ENCODE assay signal across 12 cellular contexts in genomic region chr7:157000741-157001653, GRCh38. TPM values are rescaled to one million over a fixed set of nuclear protein-coding genes. Genes with fewer than 3 reads are reported as not detected.
DNase-seq lines count a peak whose midpoint lies in the region; ATAC-seq, FAIRE-seq and TF ChIP-seq lines count a peak whose summit lies in the region.
"Had no signal": no experiment of that assay in that cellular context is flagged by ENCODE, and none has a peak within 500 bp of the region (broad histone marks: within the 10 kb centered on the region; RNA-seq: fewer than 3 reads in every experiment).

No MANE protein-coding gene starts in this region.

- in situ Hi-C loops in IMR-90 (cut with MboI; ENCODE audit: low sequenced_read_pairs), result no loop called here

- H3K9ac ChIP-seq in IMR-90 (ENCODE audit: low read depth, low read length), result no peak overlapping the region
- H3K9ac ChIP-seq in neural progenitor cell, result no peak overlapping the region

- no peak overlapping the region for H4K8ac ChIP-seq in IMR-90 (ENCODE audit: low read depth in 2 of 2, low read length in 2 of 2)

- no peaks in the 10 kb centered on the region for H3K9me1 ChIP-seq in IMR-90 (ENCODE audit: insufficient read depth, low read length)

- peaks cover 31% of the 10 kb centered on the region for H3K4me1 Mint-ChIP-seq in CD8-positive, alpha-beta T cell (ENCODE audit: low read depth)
- H3K4me1 Mint-ChIP-seq in chondrocyte (ENCODE audit: low read depth) (peaks cover 19% of the 10 kb centered on the region), neural progenitor cell (peaks cover 23% of the 10 kb centered on the region)

- H2AK9ac ChIP-seq in IMR-90 (replicated peaks; ENCODE audit: low read depth, low read length, poor library complexity), result no peak overlapping the region

- H4K91ac ChIP-seq in IMR-90 (ENCODE audit: insufficient read depth, low read depth, low read length), result no peak overlapping the region

- peak overlapping the region; percentile 85 for H3K4me3 Mint-ChIP-seq in CD8-positive, alpha-beta T cell
- peak overlapping the region; percentile 37 for H3K4me3 Mint-ChIP-seq in chondrocyte (ENCODE audit: unreplicated experiment)
- H3K4me3 Mint-ChIP-seq in neural progenitor cell, result peak overlapping the region; percentile 67

- POLR2A ChIA-PET in CD8-positive, alpha-beta T cell (lab: Charles Lee), result no interaction called here
- POLR2A ChIA-PET in IMR-90 (lab: Charles Lee; ENCODE audit: unreplicated experiment), result no interaction called here

- no peak for FAIRE-seq in GM12891 (lab: Jason Lieb, UNC)

- H3K4me1 ChIP-seq in CD8-positive, alpha-beta T cell (ENCODE audit: insufficient read depth, low read length), result peaks cover 21% of the 10 kb centered on the region
- no peaks in the 10 kb centered on the region for H3K4me1 ChIP-seq in IMR-90 (ENCODE audit: control insufficient read depth, insufficient read depth, low read length)
- H3K4me1 ChIP-seq in neural progenitor cell, result peaks cover 33% of the 10 kb centered on the region

- CTCF ChIA-PET in CD8-positive, alpha-beta T cell (lab: Charles Lee), result no interaction called here
- CTCF ChIA-PET in IMR-90 (lab: Yijun Ruan, JAX), result no interaction called here

- H2BK20ac ChIP-seq in IMR-90 (ENCODE audit: low read depth, low read length), result no peak overlapping the region

- no peak for DNase-seq in CD8-positive, alpha-beta T cell
- DNase-seq in IMR-90 (no peak), chondrocyte (ENCODE audit: low spot score) (no peak), neural progenitor cell (ENCODE audit: low spot score) (peak; percentile 38), CD1c-positive myeloid dendritic cell (ENCODE audit: extremely low spot score) (no peak), SK-N-DZ (ENCODE audit: low spot score) (no peak), GM12891 (ENCODE audit: insufficient read length, low spot score) (no peak), KG1 (lab: John Stamatoyannopoulos, UW) (no peak)
- DNase-seq: activated CD4-positive, CD25-positive, alpha-beta regulatory T cell; substantia nigra had no signal

- H3K79me1 ChIP-seq in IMR-90 (ENCODE audit: low read depth in 1 of 2, low read length in 2 of 2), result no peaks in the 10 kb centered on the region

- TF ChIP-seq POLR2A in IMR-90 (IDR thresholded peaks at IDR 0.05; ENCODE audit: low read depth, low read length) (no peak), GM12891 (IDR thresholded peaks at IDR 0.05; ENCODE audit: low read depth, low read length) (no peak)

- no peak overlapping the region for H3K27ac Mint-ChIP-seq in CD8-positive, alpha-beta T cell
- H3K27ac Mint-ChIP-seq in chondrocyte (ENCODE audit: unreplicated experiment), result no peak overlapping the region
- no peak overlapping the region for H3K27ac Mint-ChIP-seq in neural progenitor cell

- peaks cover 43% of the 10 kb centered on the region for H3F3A ChIP-seq in neural progenitor cell (ENCODE audit: low read depth)

- dilution Hi-C loops in IMR-90 (cut with HindIII; ENCODE audit: low sequenced_read_pairs, unreplicated experiment), result no loop called here

- H3K4me2 ChIP-seq in IMR-90 (ENCODE audit: low read depth, low read length) (0 out of 2 replicates have a peak overlapping the region, but pooled peaks have one; percentile 59), neural progenitor cell (peak overlapping the region; percentile 81)

- H3K36me3 ChIP-seq in CD8-positive, alpha-beta T cell (ENCODE audit: insufficient read depth, low read length), result no peaks in the 10 kb centered on the region
- no peaks in the 10 kb centered on the region for H3K36me3 ChIP-seq in IMR-90 (ENCODE audit: control insufficient read depth, insufficient read depth, low read length)
- no peaks in the 10 kb centered on the region for H3K36me3 ChIP-seq in neural progenitor cell
- H3K36me3 ChIP-seq: prostate gland had no signal

- peaks cover 70% of the 10 kb centered on the region for H3K27me3 Mint-ChIP-seq in CD8-positive, alpha-beta T cell (ENCODE audit: low read depth)
- peaks cover 71% of the 10 kb centered on the region for H3K27me3 Mint-ChIP-seq in chondrocyte (ENCODE audit: low read depth)
- peaks cover 81% of the 10 kb centered on the region for H3K27me3 Mint-ChIP-seq in neural progenitor cell (ENCODE audit: insufficient read depth, low read depth)

- no peak overlapping the region for H2BK120ac ChIP-seq in IMR-90 (ENCODE audit: low read depth, low read length)

- H3K79me2 ChIP-seq in neural progenitor cell (ENCODE audit: low read depth), result no peaks in the 10 kb centered on the region

- 0% methylated on average over 1 of the region's 25 CpGs; no CpG with 5 or more reads in 1 of the 2 experiments for WGBS in IMR-90 (ENCODE audit: extremely low coverage in 2 of 2, insufficient read length in 1 of 2), 2 experiments

- no peak overlapping the region for H2BK5ac ChIP-seq in IMR-90 (ENCODE audit: low read depth, low read length, poor library complexity, severe bottlenecking)

- no peak overlapping the region for H2AFZ ChIP-seq in IMR-90 (replicated peaks; ENCODE audit: low read length, poor library complexity)
- H2AFZ ChIP-seq in neural progenitor cell (replicated peaks), result no peak overlapping the region

- no peaks in the 10 kb centered on the region for H3K36me3 Mint-ChIP-seq in CD8-positive, alpha-beta T cell
- H3K36me3 Mint-ChIP-seq in chondrocyte (ENCODE audit: low read depth) (peaks cover 9% of the 10 kb centered on the region), neural progenitor cell (no peaks in the 10 kb centered on the region)

- no TSS peak for BruUV-seq in IMR-90 (replicated peaks; lab: Mats Ljungman, UMichigan)

- intact Hi-C loops in CD8-positive, alpha-beta T cell (cut with DNase I, micrococcal nuclease), result no loop called here
- intact Hi-C loops in IMR-90 (cut with micrococcal nuclease), result no loop called here

- H2AK5ac ChIP-seq in IMR-90 (ENCODE audit: low read depth, low read length), result no peak overlapping the region

- H3K23ac ChIP-seq in IMR-90 (ENCODE audit: low read depth, low read length), result no peak overlapping the region

- no peak overlapping the region for H2BK15ac ChIP-seq in IMR-90 (ENCODE audit: low read depth, low read length)

- no peak overlapping the region for H3K56ac ChIP-seq in IMR-90 (ENCODE audit: extremely low read depth, insufficient read depth, low read length)

- ATAC-seq in CD8-positive, alpha-beta T cell, result peak; percentile 23
- ATAC-seq in IMR-90 (ENCODE audit: low read depth), result no peak

- no peak overlapping the region for H4K5ac ChIP-seq in IMR-90 (ENCODE audit: low read depth, low read length)

- H3K27ac ChIP-seq in CD8-positive, alpha-beta T cell (ENCODE audit: low read depth, low read length), result no peak overlapping the region
- H3K27ac ChIP-seq in IMR-90 (ENCODE audit: insufficient read depth, low read length) (no peak overlapping the region), neural progenitor cell (no peak overlapping the region)
- H3K27ac ChIP-seq: epithelial cell of prostate, prostate gland had no signal

- no peak overlapping the region for H3K18ac ChIP-seq in IMR-90 (ENCODE audit: low read depth, low read length)

- no peaks in the 10 kb centered on the region for H3K9me3 ChIP-seq in CD8-positive, alpha-beta T cell (ENCODE audit: low read length)
- peaks cover 17% of the 10 kb centered on the region for H3K9me3 ChIP-seq in IMR-90 (ENCODE audit: control insufficient read depth, insufficient read depth, low read length)
- no peaks in the 10 kb centered on the region for H3K9me3 ChIP-seq in neural progenitor cell (ENCODE audit: low read depth)
- H3K9me3 ChIP-seq: prostate gland had no signal

- H3K14ac ChIP-seq in IMR-90 (replicated peaks; ENCODE audit: low read depth, low read length), result no peak overlapping the region

- TF ChIP-seq CTCF in CD8-positive, alpha-beta T cell (IDR thresholded peaks at IDR 0.05), result no peak
- TF ChIP-seq CTCF in IMR-90 (conservative IDR thresholded peaks at IDR 0.05; ENCODE audit: low read depth, low read length), result no peak
- no peak for TF ChIP-seq CTCF in chondrocyte (IDR thresholded peaks at IDR 0.05)
- TF ChIP-seq CTCF in neural progenitor cell (IDR thresholded peaks at IDR 0.05), result no peak

- peaks cover 32% of the 10 kb centered on the region for H3K27me3 ChIP-seq in CD8-positive, alpha-beta T cell (ENCODE audit: insufficient read depth, low read length)
- H3K27me3 ChIP-seq in IMR-90 (ENCODE audit: control insufficient read depth, insufficient read depth, low read length) (peaks cover 91% of the 10 kb centered on the region), neural progenitor cell (peaks cover 100% of the 10 kb centered on the region)

- H3K9me3 Mint-ChIP-seq in CD8-positive, alpha-beta T cell, result no peaks in the 10 kb centered on the region
- H3K9me3 Mint-ChIP-seq in chondrocyte (ENCODE audit: low read depth) (peaks cover 4% of the 10 kb centered on the region), neural progenitor cell (peaks cover 5% of the 10 kb centered on the region)

- no peak for TF ChIP-seq RAD21 in IMR-90 (IDR thresholded peaks at IDR 0.05; ENCODE audit: low read length)

- H3K4me3 ChIP-seq in CD8-positive, alpha-beta T cell (ENCODE audit: low read depth, low read length), result no peak overlapping the region
- H3K4me3 ChIP-seq in IMR-90 (ENCODE audit: insufficient read depth, low read depth, low read length) (no peak overlapping the region), neural progenitor cell (no peak overlapping the region)

- no peaks in the 10 kb centered on the region; the same call in 1 of the 2 replicates for H4K20me1 ChIP-seq in IMR-90 (ENCODE audit: insufficient read depth, low read length)
- peaks cover 83% of the 10 kb centered on the region for H4K20me1 ChIP-seq in neural progenitor cell (ENCODE audit: low read depth)

- no peak overlapping the region for H3K4ac ChIP-seq in IMR-90 (ENCODE audit: low read depth, low read length)

TF ChIP-seq in GM12891, 5 proteins besides CTCF, POLR2A, EP300 and RAD21 (continues in another document):
- no peak for TF ChIP-seq PAX5 (IDR thresholded peaks at IDR 0.05; ENCODE audit: insufficient read depth, low read length, severe bottlenecking)

RNA-seq across cellular contexts. Expression of gene MNX1, which starts 9.5 kb away (rescaled TPM):
- total RNA-seq in CD8-positive, alpha-beta T cell, result not detected
- total RNA-seq in IMR-90 (2012; rRNA removed), result not detected in 2 replicates
- not detected in 2 replicates for polyA plus RNA-seq in IMR-90 (2012; rRNA removed)
- polyA plus RNA-seq in IMR-90 (2012; cell fraction: cytosol; rRNA removed), result not detected in 2 replicates
- polyA plus RNA-seq in IMR-90 (2012; cell fraction: nucleus; rRNA removed; ENCODE audit: low replicate concordance), result not detected in 2 replicates
- total RNA-seq in chondrocyte, result not detected in 3 replicates
- not detected in 2 replicates for total RNA-seq in neural progenitor cell (ENCODE audit: low replicate concordance)
- 1.7 and 2.4 TPM in 2 replicates for polyA plus RNA-seq in SK-N-DZ (2014; cell fraction: cytosol; rRNA removed)
- polyA plus RNA-seq in SK-N-DZ (2014; cell fraction: nucleus; rRNA removed), result 2.9 and 4.6 TPM in 2 replicates
- polyA plus RNA-seq in GM12891 (2012; ENCODE audit: low read depth, missing spikeins), result 0.39 TPM

RNA-seq across cellular contexts. Expression of gene NOM1, which starts 51.5 kb away (rescaled TPM):
- total RNA-seq in CD8-positive, alpha-beta T cell, result 10 to 100 TPM; 35.2 to 50.9 TPM
- total RNA-seq in IMR-90 (2012; rRNA removed) (15.4 and 16.4 TPM in 2 replicates), chondrocyte (13.7 to 19.3 TPM (median 16.9 TPM) in 3 replicates), neural progenitor cell (ENCODE audit: low replicate concordance) (10.9 and 18.5 TPM in 2 replicates)
- polyA plus RNA-seq in IMR-90 (2012; rRNA removed), result 14.3 and 15.3 TPM in 2 replicates
- polyA plus RNA-seq in IMR-90 (2012; cell fraction: cytosol; rRNA removed), result 3.5 and 6.4 TPM in 2 replicates
- polyA plus RNA-seq in IMR-90 (2012; cell fraction: nucleus; rRNA removed; ENCODE audit: low replicate concordance), result 29.4 and 48.6 TPM in 2 replicates
- 10.6 and 12.6 TPM in 2 replicates for polyA plus RNA-seq in SK-N-DZ (2014; cell fraction: cytosol; rRNA removed)
- 14.4 and 44.8 TPM in 2 replicates for polyA plus RNA-seq in SK-N-DZ (2014; cell fraction: nucleus; rRNA removed)
- 12.6 TPM for polyA plus RNA-seq in GM12891 (2012; ENCODE audit: low read depth, missing spikeins)
